Comparison of ENCODE assay signal across 1 cellular context in genomic region chr1:193242000-193242399, GRCh38.
TF ChIP-seq lines count a peak whose summit lies in the region.

No MANE protein-coding gene starts in this region.

TF ChIP-seq in K562, 482 proteins besides CTCF, POLR2A, EP300 and RAD21 (continued from another document):
- no peak for TF ChIP-seq HOXB6 (CRISPR knock-in tag; IDR thresholded peaks at IDR 0.05; ENCODE audit: borderline replicate concordance)
- TF ChIP-seq KDM2B (CRISPR knock-in tag; IDR thresholded peaks at IDR 0.05) = no peak
- TF ChIP-seq MCM5 (IDR thresholded peaks at IDR 0.05; ENCODE audit: low read depth) = no peak
- no peak for TF ChIP-seq REST (CRISPR knock-in tag; IDR thresholded peaks at IDR 0.05; ENCODE audit: low read depth)
- TF ChIP-seq ZNF3 (CRISPR knock-in tag; IDR thresholded peaks at IDR 0.05) = no peak
- no peak for TF ChIP-seq MEF2A (IDR thresholded peaks at IDR 0.05; ENCODE audit: control insufficient read depth, low read depth, low read length)
- no peak for TF ChIP-seq HNRNPL (IDR thresholded peaks at IDR 0.05; ENCODE audit: low read depth, low read length)
- no peak for TF ChIP-seq ZNF764 (CRISPR knock-in tag; IDR thresholded peaks at IDR 0.05; ENCODE audit: low read depth)
- no peak for TF ChIP-seq DLX4 (CRISPR knock-in tag; IDR thresholded peaks at IDR 0.05)
- TF ChIP-seq ID3 (CRISPR knock-in tag; IDR thresholded peaks at IDR 0.05) = no peak
- TF ChIP-seq ID3 (tag; IDR thresholded peaks at IDR 0.05) = no peak
- no peak for TF ChIP-seq ZNF780A (CRISPR knock-in tag; IDR thresholded peaks at IDR 0.05)
- TF ChIP-seq GTF2A2 (tag; IDR thresholded peaks at IDR 0.05) = no peak
